ENCODE assay signal across 1 cellular context in the genomic region with DNA sequence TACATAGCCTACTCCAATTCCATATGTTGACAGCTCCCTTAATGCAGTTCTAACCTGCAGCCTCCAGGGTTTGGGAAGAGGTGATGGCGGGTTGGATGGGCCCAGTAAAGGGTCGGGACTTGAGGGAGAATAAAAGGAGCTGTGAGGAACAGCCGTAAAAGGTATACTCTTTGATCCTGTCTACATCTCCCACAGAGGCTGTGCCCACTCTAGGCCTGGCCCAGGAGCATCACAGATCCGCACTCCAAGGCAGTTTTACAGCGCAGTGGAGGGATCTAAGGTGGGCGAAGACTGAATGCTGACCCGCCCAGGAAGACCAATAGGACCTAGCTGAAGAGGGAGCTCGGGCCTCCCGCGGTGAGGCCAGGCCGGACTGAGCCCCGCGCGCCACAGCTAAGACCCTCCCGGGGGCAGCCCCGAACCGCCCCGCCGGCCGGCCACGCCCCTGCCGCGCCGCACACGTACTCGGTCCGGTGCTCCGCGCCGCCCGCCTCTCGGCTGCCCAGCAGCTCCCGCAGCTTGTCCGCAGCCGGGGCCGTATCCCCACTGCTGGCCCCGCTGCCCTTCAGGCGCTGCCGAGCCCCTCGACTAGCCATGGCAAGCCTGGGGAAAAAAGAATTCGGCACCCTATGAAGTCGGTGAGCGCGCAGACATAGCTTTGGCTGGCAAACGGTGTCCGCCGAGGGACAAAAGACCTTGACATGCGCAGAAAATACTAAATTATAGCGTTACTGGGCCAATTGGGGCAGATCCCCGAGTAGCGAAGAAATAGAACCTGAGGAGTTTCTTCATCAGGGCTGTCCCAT.
A peak's percentile ranks its signal among the peaks of the same experiment; 100 is the strongest.
TF ChIP-seq lines count a peak whose summit lies in the region.

A gene with protein sequence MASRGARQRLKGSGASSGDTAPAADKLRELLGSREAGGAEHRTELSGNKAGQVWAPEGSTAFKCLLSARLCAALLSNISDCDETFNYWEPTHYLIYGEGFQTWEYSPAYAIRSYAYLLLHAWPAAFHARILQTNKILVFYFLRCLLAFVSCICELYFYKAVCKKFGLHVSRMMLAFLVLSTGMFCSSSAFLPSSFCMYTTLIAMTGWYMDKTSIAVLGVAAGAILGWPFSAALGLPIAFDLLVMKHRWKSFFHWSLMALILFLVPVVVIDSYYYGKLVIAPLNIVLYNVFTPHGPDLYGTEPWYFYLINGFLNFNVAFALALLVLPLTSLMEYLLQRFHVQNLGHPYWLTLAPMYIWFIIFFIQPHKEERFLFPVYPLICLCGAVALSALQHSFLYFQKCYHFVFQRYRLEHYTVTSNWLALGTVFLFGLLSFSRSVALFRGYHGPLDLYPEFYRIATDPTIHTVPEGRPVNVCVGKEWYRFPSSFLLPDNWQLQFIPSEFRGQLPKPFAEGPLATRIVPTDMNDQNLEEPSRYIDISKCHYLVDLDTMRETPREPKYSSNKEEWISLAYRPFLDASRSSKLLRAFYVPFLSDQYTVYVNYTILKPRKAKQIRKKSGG (minus strand): TSS at position 695 of the 806 bp plus-strand sequence. CDS start 99 bp downstream, at position 596.

TF ChIP-seq in K562, 482 proteins besides CTCF, POLR2A, EP300 and RAD21 (continued from another document and continues in another):
- TF ChIP-seq, protein P1, sequence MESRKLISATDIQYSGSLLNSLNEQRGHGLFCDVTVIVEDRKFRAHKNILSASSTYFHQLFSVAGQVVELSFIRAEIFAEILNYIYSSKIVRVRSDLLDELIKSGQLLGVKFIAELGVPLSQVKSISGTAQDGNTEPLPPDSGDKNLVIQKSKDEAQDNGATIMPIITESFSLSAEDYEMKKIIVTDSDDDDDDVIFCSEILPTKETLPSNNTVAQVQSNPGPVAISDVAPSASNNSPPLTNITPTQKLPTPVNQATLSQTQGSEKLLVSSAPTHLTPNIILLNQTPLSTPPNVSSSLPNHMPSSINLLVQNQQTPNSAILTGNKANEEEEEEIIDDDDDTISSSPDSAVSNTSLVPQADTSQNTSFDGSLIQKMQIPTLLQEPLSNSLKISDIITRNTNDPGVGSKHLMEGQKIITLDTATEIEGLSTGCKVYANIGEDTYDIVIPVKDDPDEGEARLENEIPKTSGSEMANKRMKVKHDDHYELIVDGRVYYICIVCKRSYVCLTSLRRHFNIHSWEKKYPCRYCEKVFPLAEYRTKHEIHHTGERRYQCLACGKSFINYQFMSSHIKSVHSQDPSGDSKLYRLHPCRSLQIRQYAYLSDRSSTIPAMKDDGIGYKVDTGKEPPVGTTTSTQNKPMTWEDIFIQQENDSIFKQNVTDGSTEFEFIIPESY (CRISPR knock-in tag; IDR thresholded peaks at IDR 0.05): 0 out of 2 replicates have a peak, but pooled peaks have one; percentile 16
- TF ChIP-seq, protein P2, sequence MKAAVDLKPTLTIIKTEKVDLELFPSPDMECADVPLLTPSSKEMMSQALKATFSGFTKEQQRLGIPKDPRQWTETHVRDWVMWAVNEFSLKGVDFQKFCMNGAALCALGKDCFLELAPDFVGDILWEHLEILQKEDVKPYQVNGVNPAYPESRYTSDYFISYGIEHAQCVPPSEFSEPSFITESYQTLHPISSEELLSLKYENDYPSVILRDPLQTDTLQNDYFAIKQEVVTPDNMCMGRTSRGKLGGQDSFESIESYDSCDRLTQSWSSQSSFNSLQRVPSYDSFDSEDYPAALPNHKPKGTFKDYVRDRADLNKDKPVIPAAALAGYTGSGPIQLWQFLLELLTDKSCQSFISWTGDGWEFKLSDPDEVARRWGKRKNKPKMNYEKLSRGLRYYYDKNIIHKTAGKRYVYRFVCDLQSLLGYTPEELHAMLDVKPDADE (conservative IDR thresholded peaks at IDR 0.05; ENCODE audit: control insufficient read depth, low read depth, low read length): peak; percentile 80; the same call in 1 of the 2 replicates
- no peak for TF ChIP-seq ZNF253 (CRISPR knock-in tag; conservative IDR thresholded peaks at IDR 0.05)
- no peak for TF ChIP-seq NCOA6 (IDR thresholded peaks at IDR 0.05)
- peak; percentile 81 for TF ChIP-seq SIN3B (IDR thresholded peaks at IDR 0.05; ENCODE audit: low read depth)
- peak; percentile 57; the same call in 1 of the 2 replicates for TF ChIP-seq CTBP1 (IDR thresholded peaks at IDR 0.05; ENCODE audit: borderline replicate concordance)
- TF ChIP-seq ZNF696 (CRISPR knock-in tag; conservative IDR thresholded peaks at IDR 0.05): no peak
- TF ChIP-seq HNRNPK (IDR thresholded peaks at IDR 0.05; ENCODE audit: low read depth, low read length, poor library complexity, severe bottlenecking): no peak
- TF ChIP-seq CBX5 (IDR thresholded peaks at IDR 0.05; ENCODE audit: borderline replicate concordance, low read depth): no peak
- 0 out of 2 replicates have a peak, but pooled peaks have one; percentile 25 for TF ChIP-seq ZNF766 (CRISPR knock-in tag; conservative IDR thresholded peaks at IDR 0.05)
- TF ChIP-seq NEUROD1 (IDR thresholded peaks at IDR 0.05; ENCODE audit: borderline replicate concordance, low read depth, low read length, partially characterized antibody): peak; percentile 41
- peak; percentile 53; the same call in 1 of the 2 replicates for TF ChIP-seq SMAD4 (CRISPR knock-in tag; conservative IDR thresholded peaks at IDR 0.05)
- TF ChIP-seq PHF21A (IDR thresholded peaks at IDR 0.05; ENCODE audit: borderline replicate concordance, low read depth): peak; percentile 66; the same call in 1 of the 2 replicates
- TF ChIP-seq, protein P3, sequence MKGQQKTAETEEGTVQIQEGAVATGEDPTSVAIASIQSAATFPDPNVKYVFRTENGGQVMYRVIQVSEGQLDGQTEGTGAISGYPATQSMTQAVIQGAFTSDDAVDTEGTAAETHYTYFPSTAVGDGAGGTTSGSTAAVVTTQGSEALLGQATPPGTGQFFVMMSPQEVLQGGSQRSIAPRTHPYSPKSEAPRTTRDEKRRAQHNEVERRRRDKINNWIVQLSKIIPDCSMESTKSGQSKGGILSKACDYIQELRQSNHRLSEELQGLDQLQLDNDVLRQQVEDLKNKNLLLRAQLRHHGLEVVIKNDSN (CRISPR knock-in tag; IDR thresholded peaks at IDR 0.05): 0 out of 2 replicates have a peak, but pooled peaks have one; percentile 17
- TF ChIP-seq, protein P4, sequence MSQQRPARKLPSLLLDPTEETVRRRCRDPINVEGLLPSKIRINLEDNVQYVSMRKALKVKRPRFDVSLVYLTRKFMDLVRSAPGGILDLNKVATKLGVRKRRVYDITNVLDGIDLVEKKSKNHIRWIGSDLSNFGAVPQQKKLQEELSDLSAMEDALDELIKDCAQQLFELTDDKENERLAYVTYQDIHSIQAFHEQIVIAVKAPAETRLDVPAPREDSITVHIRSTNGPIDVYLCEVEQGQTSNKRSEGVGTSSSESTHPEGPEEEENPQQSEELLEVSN (IDR thresholded peaks at IDR 0.05; ENCODE audit: borderline replicate concordance in 1 of 2, extremely low read depth in 1 of 2, insufficient read depth in 1 of 2, insufficient read length in 1 of 2, low read depth in 1 of 2, low read length in 1 of 2, poor library complexity in 1 of 2, severe bottlenecking in 1 of 2): peak in 1 of 2 experiments; percentile 38
- no peak for TF ChIP-seq ZNF174 (CRISPR knock-in tag; IDR thresholded peaks at IDR 0.05)
- TF ChIP-seq, protein P5, sequence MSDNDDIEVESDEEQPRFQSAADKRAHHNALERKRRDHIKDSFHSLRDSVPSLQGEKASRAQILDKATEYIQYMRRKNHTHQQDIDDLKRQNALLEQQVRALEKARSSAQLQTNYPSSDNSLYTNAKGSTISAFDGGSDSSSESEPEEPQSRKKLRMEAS (CRISPR knock-in tag; IDR thresholded peaks at IDR 0.05): peak; percentile 53
- 0 out of 2 replicates have a peak, but pooled peaks have one; percentile 10 for TF ChIP-seq CC2D1A (IDR thresholded peaks at IDR 0.05)
- TF ChIP-seq, protein P6, sequence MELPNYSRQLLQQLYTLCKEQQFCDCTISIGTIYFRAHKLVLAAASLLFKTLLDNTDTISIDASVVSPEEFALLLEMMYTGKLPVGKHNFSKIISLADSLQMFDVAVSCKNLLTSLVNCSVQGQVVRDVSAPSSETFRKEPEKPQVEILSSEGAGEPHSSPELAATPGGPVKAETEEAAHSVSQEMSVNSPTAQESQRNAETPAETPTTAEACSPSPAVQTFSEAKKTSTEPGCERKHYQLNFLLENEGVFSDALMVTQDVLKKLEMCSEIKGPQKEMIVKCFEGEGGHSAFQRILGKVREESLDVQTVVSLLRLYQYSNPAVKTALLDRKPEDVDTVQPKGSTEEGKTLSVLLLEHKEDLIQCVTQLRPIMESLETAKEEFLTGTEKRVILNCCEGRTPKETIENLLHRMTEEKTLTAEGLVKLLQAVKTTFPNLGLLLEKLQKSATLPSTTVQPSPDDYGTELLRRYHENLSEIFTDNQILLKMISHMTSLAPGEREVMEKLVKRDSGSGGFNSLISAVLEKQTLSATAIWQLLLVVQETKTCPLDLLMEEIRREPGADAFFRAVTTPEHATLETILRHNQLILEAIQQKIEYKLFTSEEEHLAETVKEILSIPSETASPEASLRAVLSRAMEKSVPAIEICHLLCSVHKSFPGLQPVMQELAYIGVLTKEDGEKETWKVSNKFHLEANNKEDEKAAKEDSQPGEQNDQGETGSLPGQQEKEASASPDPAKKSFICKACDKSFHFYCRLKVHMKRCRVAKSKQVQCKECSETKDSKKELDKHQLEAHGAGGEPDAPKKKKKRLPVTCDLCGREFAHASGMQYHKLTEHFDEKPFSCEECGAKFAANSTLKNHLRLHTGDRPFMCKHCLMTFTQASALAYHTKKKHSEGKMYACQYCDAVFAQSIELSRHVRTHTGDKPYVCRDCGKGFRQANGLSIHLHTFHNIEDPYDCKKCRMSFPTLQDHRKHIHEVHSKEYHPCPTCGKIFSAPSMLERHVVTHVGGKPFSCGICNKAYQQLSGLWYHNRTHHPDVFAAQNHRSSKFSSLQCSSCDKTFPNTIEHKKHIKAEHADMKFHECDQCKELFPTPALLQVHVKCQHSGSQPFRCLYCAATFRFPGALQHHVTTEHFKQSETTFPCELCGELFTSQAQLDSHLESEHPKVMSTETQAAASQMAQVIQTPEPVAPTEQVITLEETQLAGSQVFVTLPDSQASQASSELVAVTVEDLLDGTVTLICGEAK (IDR thresholded peaks at IDR 0.05): 0 out of 2 replicates have a peak, but pooled peaks have one; percentile 6
- TF ChIP-seq, protein P6 (CRISPR knock-in tag; IDR thresholded peaks at IDR 0.05): no peak
- no peak for TF ChIP-seq THRAP3 (IDR thresholded peaks at IDR 0.05; ENCODE audit: borderline replicate concordance)
- TF ChIP-seq ZBTB17 (CRISPR knock-in tag; IDR thresholded peaks at IDR 0.05): peak; percentile 49; the same call in 1 of the 2 replicates
- peak in 1 of 2 experiments; percentile 57; a peak in 1 of 4 replicates for TF ChIP-seq RCOR1 (IDR thresholded peaks at IDR 0.05; ENCODE audit: borderline replicate concordance in 1 of 2, low read depth in 2 of 2, low read length in 2 of 2)
- TF ChIP-seq, protein P7, sequence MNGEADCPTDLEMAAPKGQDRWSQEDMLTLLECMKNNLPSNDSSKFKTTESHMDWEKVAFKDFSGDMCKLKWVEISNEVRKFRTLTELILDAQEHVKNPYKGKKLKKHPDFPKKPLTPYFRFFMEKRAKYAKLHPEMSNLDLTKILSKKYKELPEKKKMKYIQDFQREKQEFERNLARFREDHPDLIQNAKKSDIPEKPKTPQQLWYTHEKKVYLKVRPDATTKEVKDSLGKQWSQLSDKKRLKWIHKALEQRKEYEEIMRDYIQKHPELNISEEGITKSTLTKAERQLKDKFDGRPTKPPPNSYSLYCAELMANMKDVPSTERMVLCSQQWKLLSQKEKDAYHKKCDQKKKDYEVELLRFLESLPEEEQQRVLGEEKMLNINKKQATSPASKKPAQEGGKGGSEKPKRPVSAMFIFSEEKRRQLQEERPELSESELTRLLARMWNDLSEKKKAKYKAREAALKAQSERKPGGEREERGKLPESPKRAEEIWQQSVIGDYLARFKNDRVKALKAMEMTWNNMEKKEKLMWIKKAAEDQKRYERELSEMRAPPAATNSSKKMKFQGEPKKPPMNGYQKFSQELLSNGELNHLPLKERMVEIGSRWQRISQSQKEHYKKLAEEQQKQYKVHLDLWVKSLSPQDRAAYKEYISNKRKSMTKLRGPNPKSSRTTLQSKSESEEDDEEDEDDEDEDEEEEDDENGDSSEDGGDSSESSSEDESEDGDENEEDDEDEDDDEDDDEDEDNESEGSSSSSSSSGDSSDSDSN (IDR thresholded peaks at IDR 0.05; ENCODE audit: borderline replicate concordance in 1 of 2, low read depth in 2 of 2, low read length in 2 of 2): no peak
- peak; percentile 69 for TF ChIP-seq HMGN3 (IDR thresholded peaks at IDR 0.05; ENCODE audit: borderline replicate concordance, extremely low read depth, insufficient read length, low read depth, low read length)
- TF ChIP-seq, protein P8, sequence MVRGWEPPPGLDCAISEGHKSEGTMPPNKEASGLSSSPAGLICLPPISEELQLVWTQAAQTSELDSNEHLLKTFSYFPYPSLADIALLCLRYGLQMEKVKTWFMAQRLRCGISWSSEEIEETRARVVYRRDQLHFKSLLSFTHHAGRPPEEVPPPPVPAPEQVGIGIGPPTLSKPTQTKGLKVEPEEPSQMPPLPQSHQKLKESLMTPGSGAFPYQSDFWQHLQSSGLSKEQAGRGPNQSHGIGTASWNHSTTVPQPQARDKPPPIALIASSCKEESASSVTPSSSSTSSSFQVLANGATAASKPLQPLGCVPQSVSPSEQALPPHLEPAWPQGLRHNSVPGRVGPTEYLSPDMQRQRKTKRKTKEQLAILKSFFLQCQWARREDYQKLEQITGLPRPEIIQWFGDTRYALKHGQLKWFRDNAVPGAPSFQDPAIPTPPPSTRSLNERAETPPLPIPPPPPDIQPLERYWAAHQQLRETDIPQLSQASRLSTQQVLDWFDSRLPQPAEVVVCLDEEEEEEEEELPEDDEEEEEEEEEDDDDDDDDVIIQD (CRISPR knock-in tag; IDR thresholded peaks at IDR 0.05): no peak
- TF ChIP-seq KAT7 (CRISPR knock-in tag; IDR thresholded peaks at IDR 0.05; ENCODE audit: borderline replicate concordance): peak; percentile 31; the same call in 1 of the 2 replicates
- TF ChIP-seq PHF8 (IDR thresholded peaks at IDR 0.05; ENCODE audit: borderline replicate concordance, low read length): peak; percentile 86; the same call in 1 of the 2 replicates
- 0 out of 2 replicates have a peak, but pooled peaks have one; percentile 29 for TF ChIP-seq LARP7 (IDR thresholded peaks at IDR 0.05)
